ENCODE assay signal across 1 cellular context in the genomic region with DNA sequence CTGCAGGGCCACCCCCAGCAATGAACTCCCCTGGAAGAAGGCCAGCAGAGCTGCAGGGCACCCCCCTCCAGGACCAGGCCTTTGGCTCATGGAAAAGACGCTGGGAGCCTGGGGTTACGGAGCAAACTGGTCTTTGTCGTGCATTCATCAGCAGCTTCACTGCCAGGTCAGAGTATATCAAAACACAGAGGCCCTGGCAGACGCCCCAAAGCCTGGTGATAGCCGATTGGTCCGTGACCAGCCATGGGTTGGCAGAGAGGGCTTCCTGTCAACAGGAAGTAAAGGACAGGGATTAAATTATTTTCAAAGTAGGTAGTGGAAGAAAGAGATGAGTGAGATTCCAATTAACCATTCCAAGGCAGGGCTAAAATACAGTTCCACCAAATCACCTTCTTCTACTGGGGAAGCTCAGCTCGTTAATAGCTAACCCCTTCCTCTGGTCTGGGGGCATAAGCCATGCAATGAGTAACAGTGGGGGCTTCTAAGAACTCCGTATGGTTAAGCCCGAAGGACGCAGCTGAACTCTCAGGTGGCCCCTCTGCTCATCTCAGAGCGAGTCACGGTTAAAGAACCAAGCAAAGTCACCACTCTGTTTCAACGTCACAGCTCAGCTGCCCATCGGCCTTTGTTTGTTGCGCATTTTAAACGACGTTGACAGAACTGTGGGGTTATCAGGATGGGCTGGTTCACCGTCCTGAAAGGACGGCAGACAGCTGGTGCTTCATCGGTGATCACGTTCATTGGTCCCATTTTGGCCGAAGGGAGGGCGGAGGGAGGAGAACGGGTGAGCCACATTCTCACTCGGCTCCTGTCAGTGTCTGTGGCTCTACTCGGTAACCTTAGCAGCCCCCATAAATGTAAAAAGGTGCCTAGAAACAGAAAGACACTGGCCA.
TF ChIP-seq lines count a peak whose summit lies in the region.

No MANE protein-coding gene starts in this region.

TF ChIP-seq in HEK293, 187 proteins besides CTCF, POLR2A, EP300 and RAD21 (continued from another document):
- TF ChIP-seq ZBTB20 (tag by site-specific recombination; IDR thresholded peaks at IDR 0.05) (0 out of 2 replicates have a peak, but pooled peaks have one; percentile 24), OSR2 (tag by site-specific recombination; IDR thresholded peaks at IDR 0.05) (no peak), ZNF202 (tag by site-specific recombination; IDR thresholded peaks at IDR 0.05; ENCODE audit: borderline replicate concordance) (no peak)
TF ChIP-seq in HEK293: peak in this region for 2.
